Comparison of ENCODE assay signal across 20 cellular contexts in the genomic region with DNA sequence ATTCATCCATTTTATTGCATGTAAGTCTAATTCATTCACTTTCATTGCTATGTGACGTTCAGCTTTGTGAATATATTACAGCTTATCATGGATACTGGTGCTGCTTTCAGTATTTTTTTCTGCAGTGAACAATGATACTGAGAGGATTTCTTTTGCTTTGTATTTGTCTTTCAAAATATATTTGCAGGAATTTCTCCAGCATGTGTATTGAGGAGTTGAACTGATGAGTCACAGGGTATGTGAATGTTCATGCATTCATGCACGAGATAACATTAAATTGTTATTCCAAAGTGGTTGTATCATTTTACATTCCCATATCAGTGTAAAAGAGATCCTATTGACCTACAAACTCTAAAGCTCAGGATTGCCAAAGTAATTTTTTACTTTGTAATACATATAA.
A peak's percentile ranks its signal among the peaks of the same experiment; 100 is the strongest.
DNase-seq lines count a peak whose midpoint lies in the region; ATAC-seq, FAIRE-seq and TF ChIP-seq lines count a peak whose summit lies in the region.
"Had no signal": no experiment of that assay in that cellular context is flagged by ENCODE, and none has a peak within 500 bp of the region (broad histone marks: within the 10 kb centered on the region; RNA-seq: fewer than 3 reads in every experiment).

No MANE protein-coding gene starts in this region.

- no peak for TF ChIP-seq RAD21 in A549 (conservative IDR thresholded peaks at IDR 0.05 in 1 of 2, IDR thresholded peaks at IDR 0.05 in 1 of 2)

- no peaks in the 10 kb centered on the region for H3K27me3 ChIP-seq in hepatocyte
- no peaks in the 10 kb centered on the region for H3K27me3 ChIP-seq in upper lobe of right lung

- no peak for FAIRE-seq in A549 (lab: Jason Lieb, UNC)
- FAIRE-seq: G401.6 had no signal

- intact Hi-C loops in upper lobe of right lung (cut with DNase I), result no loop called here

- H3K36me3 ChIP-seq in hepatocyte (replicated peaks; ENCODE audit: insufficient read depth, low read depth) (no peaks in the 10 kb centered on the region), upper lobe of right lung (no peaks in the 10 kb centered on the region)

- ATAC-seq in A549, result no peak
- ATAC-seq in stimulated activated naive CD8-positive, alpha-beta T cell treated with anti-CD3 and anti-CD28 coated beads, Interleukin-15, amount 100 ng/mL, for 72 hours, result no peak
- ATAC-seq in HG02852 (IDR thresholded peaks at IDR 0.05; ENCODE audit: unreplicated experiment), result no peak
- ATAC-seq in upper lobe of right lung, result no peak
- ATAC-seq: natural killer cell; stimulated activated naive CD8-positive, alpha-beta T cell treated with anti-CD3 and anti-CD28 coated beads, Interleukin-15, Interleukin-2, amounts not matched to agents 100 U/mL and 50 U/mL, for 24 hours had no signal

- H3K27ac Mint-ChIP-seq in stimulated activated naive CD8-positive, alpha-beta T cell treated with anti-CD3 and anti-CD28 coated beads, Interleukin-15, amount 100 ng/mL, for 72 hours, result no peak overlapping the region
- H3K27ac Mint-ChIP-seq: activated T-helper 2 cell treated with anti-CD3 and anti-CD28 coated beads, Interferon-gamma antibody, Interleukin-2, Interleukin-4, amounts not matched to agents 10 μg/mL and 5 μg/mL and 100 μg/mL, durations not matched to agents 14 hours and 24 hours and 36 hours; CD4-positive, alpha-beta memory T cell; H9; natural killer cell; T-helper 1 cell treated with Interleukin-12 subunit alpha and Interleukin-12 subunit beta and Interleukin-4 antibody, amounts not matched to agents 30 μg/mL and 1 μg/mL, for 36 hours had no signal

- WGBS in A549 (ENCODE audit: missing lambda C conversion rate), result 21% methylated on average over 2 of the region's 2 CpGs
- 61% methylated on average over 2 of the region's 2 CpGs for WGBS in hepatocyte (ENCODE audit: low lambda C conversion rate, missing lambda C conversion rate)

- DNase-seq in A549 (ENCODE audit: low read depth in 1 of 2, low spot score in 1 of 2), result no peak
- peak; percentile 3 for DNase-seq in HFF-Myc (ENCODE audit: extremely low read depth, low read depth)
- DNase-seq in amniotic epithelial cell (ENCODE audit: low read depth), result peak; percentile 60
- peak; percentile 24 for DNase-seq in fibroblast of villous mesenchyme (ENCODE audit: low read depth)
- DNase-seq in stimulated activated naive CD8-positive, alpha-beta T cell treated with anti-CD3 and anti-CD28 coated beads, Interleukin-15, amount 100 ng/mL, for 72 hours, result no peak
- no peak for DNase-seq in hepatocyte (ENCODE audit: low spot score)
- DNase-seq in upper lobe of right lung, result no peak
- DNase-seq: activated CD4-positive, CD25-positive, alpha-beta regulatory T cell; amniotic stem cell; CD4-positive, alpha-beta memory T cell; H9; natural killer cell; NCI-H1436 treated with DMSO at 0.1 percent for 48 hours; NCI-H446 treated with DMSO at 0.1 percent for 48 hours; SHP77; stimulated activated naive CD8-positive, alpha-beta T cell treated with anti-CD3 and anti-CD28 coated beads, Interleukin-15, Interleukin-2, amounts not matched to agents 100 U/mL and 50 U/mL, for 24 hours had no signal

- H3K4me1 Mint-ChIP-seq in stimulated activated naive CD8-positive, alpha-beta T cell treated with anti-CD3 and anti-CD28 coated beads, Interleukin-15, amount 100 ng/mL, for 72 hours, result no peaks in the 10 kb centered on the region
- H3K4me1 Mint-ChIP-seq: CD4-positive, alpha-beta memory T cell; H9; natural killer cell had no signal

- H3K9me2 ChIP-seq in hepatocyte (replicated peaks; ENCODE audit: insufficient read depth), result no peaks in the 10 kb centered on the region

- POLR2A ChIA-PET in A549 (lab: Yijun Ruan, JAX), result no interaction called here

- TF ChIP-seq CTCF in A549 (IDR thresholded peaks at IDR 0.05), result no peak
- TF ChIP-seq CTCF in HFF-Myc (IDR thresholded peaks at IDR 0.05; ENCODE audit: low read depth, low read length, missing control alignments), result no peak
- no peak for TF ChIP-seq CTCF in fibroblast of villous mesenchyme (IDR thresholded peaks at IDR 0.05; ENCODE audit: insufficient read depth, low read depth, low read length)
- no peak for TF ChIP-seq CTCF in hepatocyte (IDR thresholded peaks at IDR 0.05; ENCODE audit: poor library complexity)
- no peak for TF ChIP-seq CTCF in upper lobe of right lung (IDR thresholded peaks at IDR 0.05)

- no peaks in the 10 kb centered on the region for H3K79me2 ChIP-seq in hepatocyte

- no peak overlapping the region for H2AFZ ChIP-seq in hepatocyte

- H3K4me2 ChIP-seq in A549 (peak overlapping the region; percentile 26; the same call in 2 of the 3 replicates), hepatocyte (no peak overlapping the region)

- H3K27me3 Mint-ChIP-seq in stimulated activated naive CD8-positive, alpha-beta T cell treated with anti-CD3 and anti-CD28 coated beads, Interleukin-15, amount 100 ng/mL, for 72 hours, result no peaks in the 10 kb centered on the region
- H3K27me3 Mint-ChIP-seq: CD4-positive, alpha-beta memory T cell had no signal

- CTCF ChIA-PET in A549 (lab: Yijun Ruan, JAX), result no interaction called here

- no peaks in the 10 kb centered on the region for H3K9me3 Mint-ChIP-seq in stimulated activated naive CD8-positive, alpha-beta T cell treated with anti-CD3 and anti-CD28 coated beads, Interleukin-15, amount 100 ng/mL, for 72 hours
- H3K9me3 Mint-ChIP-seq: activated T-helper 2 cell treated with anti-CD3 and anti-CD28 coated beads, Interferon-gamma antibody, Interleukin-2, Interleukin-4, amounts not matched to agents 10 μg/mL and 5 μg/mL and 100 μg/mL, durations not matched to agents 14 hours and 24 hours and 36 hours; T-helper 1 cell treated with Interleukin-12 subunit alpha and Interleukin-12 subunit beta and Interleukin-4 antibody, amounts not matched to agents 30 μg/mL and 1 μg/mL, for 36 hours had no signal

- H3K4me1 ChIP-seq in A549 (peaks cover 20% of the 10 kb centered on the region; the same call in 2 of the 3 replicates), hepatocyte (ENCODE audit: insufficient read depth) (no peaks in the 10 kb centered on the region), upper lobe of right lung (no peaks in the 10 kb centered on the region)

- no peak for TF ChIP-seq EP300 in A549 (IDR thresholded peaks at IDR 0.05)

- H3K9me3 ChIP-seq in A549, result no peaks in the 10 kb centered on the region
- H3K9me3 ChIP-seq in hepatocyte (ENCODE audit: low read depth), result no peaks in the 10 kb centered on the region
- no peaks in the 10 kb centered on the region for H3K9me3 ChIP-seq in upper lobe of right lung

- no peaks in the 10 kb centered on the region for H4K20me1 ChIP-seq in hepatocyte (ENCODE audit: insufficient read depth, poor library complexity, severe bottlenecking)

- TF ChIP-seq POLR2A in A549 (IDR thresholded peaks at IDR 0.05; ENCODE audit: low read length), result no peak

- no peak overlapping the region for H3K4me3 ChIP-seq in A549
- H3K4me3 ChIP-seq in HFF-Myc (replicated peaks; ENCODE audit: low read depth, low read length), result no peak overlapping the region
- no peak overlapping the region for H3K4me3 ChIP-seq in fibroblast of villous mesenchyme (ENCODE audit: low read depth, low read length)
- H3K4me3 ChIP-seq in hepatocyte, result no peak overlapping the region
- no peak overlapping the region for H3K4me3 ChIP-seq in upper lobe of right lung

- no peak overlapping the region for H3K4me3 Mint-ChIP-seq in stimulated activated naive CD8-positive, alpha-beta T cell treated with anti-CD3 and anti-CD28 coated beads, Interleukin-15, amount 100 ng/mL, for 72 hours
- H3K4me3 Mint-ChIP-seq: CD4-positive, alpha-beta memory T cell; H9; natural killer cell; T-helper 1 cell treated with Interleukin-12 subunit alpha and Interleukin-12 subunit beta and Interleukin-4 antibody, amounts not matched to agents 30 μg/mL and 1 μg/mL, for 36 hours had no signal

- H3K27ac ChIP-seq in A549 (no peak overlapping the region), hepatocyte (no peak overlapping the region), upper lobe of right lung (no peak overlapping the region)

TF ChIP-seq in A549, 52 proteins besides CTCF, POLR2A, EP300 and RAD21:
- TF ChIP-seq CBX2 (IDR thresholded peaks at IDR 0.05; ENCODE audit: borderline replicate concordance, low read depth) (no peak), FOSL2 (IDR thresholded peaks at IDR 0.05) (no peak), FOSL2 (CRISPR knock-in tag; IDR thresholded peaks at IDR 0.05) (peak; percentile 55)

Comparison
In these comparisons a context has a peak if more than half of its experiments do, and no peak if none do; other contexts are left out.
1. DNase-seq: peak in HFF-Myc (single experiment), amniotic epithelial cell (single experiment) and fibroblast of villous mesenchyme (single experiment); none in A549 (0 of 2), stimulated activated naive CD8-positive, alpha-beta T cell treated with anti-CD3 and anti-CD28 coated beads, Interleukin-15, amount 100 ng/mL, for 72 hours (0 of 2), hepatocyte (single experiment) and upper lobe of right lung (single experiment).